In the genomic region with DNA sequence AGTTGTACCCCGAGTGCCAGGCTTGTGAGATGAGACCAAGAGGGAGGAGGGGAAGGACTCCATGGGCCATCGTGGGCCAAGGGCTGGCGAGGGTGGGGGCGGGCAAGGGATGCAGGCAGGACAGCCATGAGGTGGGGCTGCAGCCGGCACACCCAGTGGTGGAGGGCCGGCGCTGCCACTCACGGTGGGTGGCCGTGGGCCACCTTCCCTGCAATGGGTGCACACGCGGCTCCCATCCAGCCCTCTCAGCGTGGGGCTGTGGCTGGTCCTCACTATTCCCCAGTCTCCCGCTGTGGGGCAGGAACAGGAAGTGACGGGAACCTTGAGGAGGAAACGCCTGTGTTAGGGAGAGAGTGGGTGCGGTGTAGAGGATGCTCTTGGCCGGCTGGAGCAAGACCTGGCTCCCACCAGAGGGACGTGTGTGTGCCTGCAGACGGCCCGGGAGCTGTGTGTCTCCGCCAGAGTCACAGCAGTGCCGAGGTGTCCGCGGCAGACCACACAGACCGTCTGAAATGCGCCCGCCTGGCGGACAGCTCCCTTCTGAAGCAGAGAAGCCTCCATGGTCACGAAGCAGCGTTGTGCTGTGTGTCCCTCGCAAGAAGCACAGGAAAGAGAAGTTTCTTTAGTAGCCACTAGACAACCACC, we compare ENCODE assay signal across 1 cellular context.
TF ChIP-seq lines count a peak whose summit lies in the region.

No MANE protein-coding gene starts in this region.

TF ChIP-seq in H1, 55 proteins besides CTCF, POLR2A, EP300 and RAD21 (continued from another document):
- TF ChIP-seq EZH2 (IDR thresholded peaks at IDR 0.05; ENCODE audit: low read depth, low read length, severe bottlenecking) (no peak), SIN3A (conservative IDR thresholded peaks at IDR 0.05 in 1 of 2, IDR thresholded peaks at IDR 0.05 in 1 of 2; ENCODE audit: low read depth in 1 of 2, low read length in 2 of 2) (no peak), JUND (IDR thresholded peaks at IDR 0.05; ENCODE audit: low read length) (no peak), RXRA (IDR thresholded peaks at IDR 0.05; ENCODE audit: insufficient read depth, low read depth, low read length) (no peak), HDAC6 (IDR thresholded peaks at IDR 0.05; ENCODE audit: low read depth, low read length) (no peak), CHD1 (IDR thresholded peaks at IDR 0.05; ENCODE audit: low read depth, low read length) (no peak), BACH1 (IDR thresholded peaks at IDR 0.05; ENCODE audit: low read length) (no peak), KDM1A (IDR thresholded peaks at IDR 0.05; ENCODE audit: borderline replicate concordance, low read length) (no peak)
- TF ChIP-seq, protein P1, sequence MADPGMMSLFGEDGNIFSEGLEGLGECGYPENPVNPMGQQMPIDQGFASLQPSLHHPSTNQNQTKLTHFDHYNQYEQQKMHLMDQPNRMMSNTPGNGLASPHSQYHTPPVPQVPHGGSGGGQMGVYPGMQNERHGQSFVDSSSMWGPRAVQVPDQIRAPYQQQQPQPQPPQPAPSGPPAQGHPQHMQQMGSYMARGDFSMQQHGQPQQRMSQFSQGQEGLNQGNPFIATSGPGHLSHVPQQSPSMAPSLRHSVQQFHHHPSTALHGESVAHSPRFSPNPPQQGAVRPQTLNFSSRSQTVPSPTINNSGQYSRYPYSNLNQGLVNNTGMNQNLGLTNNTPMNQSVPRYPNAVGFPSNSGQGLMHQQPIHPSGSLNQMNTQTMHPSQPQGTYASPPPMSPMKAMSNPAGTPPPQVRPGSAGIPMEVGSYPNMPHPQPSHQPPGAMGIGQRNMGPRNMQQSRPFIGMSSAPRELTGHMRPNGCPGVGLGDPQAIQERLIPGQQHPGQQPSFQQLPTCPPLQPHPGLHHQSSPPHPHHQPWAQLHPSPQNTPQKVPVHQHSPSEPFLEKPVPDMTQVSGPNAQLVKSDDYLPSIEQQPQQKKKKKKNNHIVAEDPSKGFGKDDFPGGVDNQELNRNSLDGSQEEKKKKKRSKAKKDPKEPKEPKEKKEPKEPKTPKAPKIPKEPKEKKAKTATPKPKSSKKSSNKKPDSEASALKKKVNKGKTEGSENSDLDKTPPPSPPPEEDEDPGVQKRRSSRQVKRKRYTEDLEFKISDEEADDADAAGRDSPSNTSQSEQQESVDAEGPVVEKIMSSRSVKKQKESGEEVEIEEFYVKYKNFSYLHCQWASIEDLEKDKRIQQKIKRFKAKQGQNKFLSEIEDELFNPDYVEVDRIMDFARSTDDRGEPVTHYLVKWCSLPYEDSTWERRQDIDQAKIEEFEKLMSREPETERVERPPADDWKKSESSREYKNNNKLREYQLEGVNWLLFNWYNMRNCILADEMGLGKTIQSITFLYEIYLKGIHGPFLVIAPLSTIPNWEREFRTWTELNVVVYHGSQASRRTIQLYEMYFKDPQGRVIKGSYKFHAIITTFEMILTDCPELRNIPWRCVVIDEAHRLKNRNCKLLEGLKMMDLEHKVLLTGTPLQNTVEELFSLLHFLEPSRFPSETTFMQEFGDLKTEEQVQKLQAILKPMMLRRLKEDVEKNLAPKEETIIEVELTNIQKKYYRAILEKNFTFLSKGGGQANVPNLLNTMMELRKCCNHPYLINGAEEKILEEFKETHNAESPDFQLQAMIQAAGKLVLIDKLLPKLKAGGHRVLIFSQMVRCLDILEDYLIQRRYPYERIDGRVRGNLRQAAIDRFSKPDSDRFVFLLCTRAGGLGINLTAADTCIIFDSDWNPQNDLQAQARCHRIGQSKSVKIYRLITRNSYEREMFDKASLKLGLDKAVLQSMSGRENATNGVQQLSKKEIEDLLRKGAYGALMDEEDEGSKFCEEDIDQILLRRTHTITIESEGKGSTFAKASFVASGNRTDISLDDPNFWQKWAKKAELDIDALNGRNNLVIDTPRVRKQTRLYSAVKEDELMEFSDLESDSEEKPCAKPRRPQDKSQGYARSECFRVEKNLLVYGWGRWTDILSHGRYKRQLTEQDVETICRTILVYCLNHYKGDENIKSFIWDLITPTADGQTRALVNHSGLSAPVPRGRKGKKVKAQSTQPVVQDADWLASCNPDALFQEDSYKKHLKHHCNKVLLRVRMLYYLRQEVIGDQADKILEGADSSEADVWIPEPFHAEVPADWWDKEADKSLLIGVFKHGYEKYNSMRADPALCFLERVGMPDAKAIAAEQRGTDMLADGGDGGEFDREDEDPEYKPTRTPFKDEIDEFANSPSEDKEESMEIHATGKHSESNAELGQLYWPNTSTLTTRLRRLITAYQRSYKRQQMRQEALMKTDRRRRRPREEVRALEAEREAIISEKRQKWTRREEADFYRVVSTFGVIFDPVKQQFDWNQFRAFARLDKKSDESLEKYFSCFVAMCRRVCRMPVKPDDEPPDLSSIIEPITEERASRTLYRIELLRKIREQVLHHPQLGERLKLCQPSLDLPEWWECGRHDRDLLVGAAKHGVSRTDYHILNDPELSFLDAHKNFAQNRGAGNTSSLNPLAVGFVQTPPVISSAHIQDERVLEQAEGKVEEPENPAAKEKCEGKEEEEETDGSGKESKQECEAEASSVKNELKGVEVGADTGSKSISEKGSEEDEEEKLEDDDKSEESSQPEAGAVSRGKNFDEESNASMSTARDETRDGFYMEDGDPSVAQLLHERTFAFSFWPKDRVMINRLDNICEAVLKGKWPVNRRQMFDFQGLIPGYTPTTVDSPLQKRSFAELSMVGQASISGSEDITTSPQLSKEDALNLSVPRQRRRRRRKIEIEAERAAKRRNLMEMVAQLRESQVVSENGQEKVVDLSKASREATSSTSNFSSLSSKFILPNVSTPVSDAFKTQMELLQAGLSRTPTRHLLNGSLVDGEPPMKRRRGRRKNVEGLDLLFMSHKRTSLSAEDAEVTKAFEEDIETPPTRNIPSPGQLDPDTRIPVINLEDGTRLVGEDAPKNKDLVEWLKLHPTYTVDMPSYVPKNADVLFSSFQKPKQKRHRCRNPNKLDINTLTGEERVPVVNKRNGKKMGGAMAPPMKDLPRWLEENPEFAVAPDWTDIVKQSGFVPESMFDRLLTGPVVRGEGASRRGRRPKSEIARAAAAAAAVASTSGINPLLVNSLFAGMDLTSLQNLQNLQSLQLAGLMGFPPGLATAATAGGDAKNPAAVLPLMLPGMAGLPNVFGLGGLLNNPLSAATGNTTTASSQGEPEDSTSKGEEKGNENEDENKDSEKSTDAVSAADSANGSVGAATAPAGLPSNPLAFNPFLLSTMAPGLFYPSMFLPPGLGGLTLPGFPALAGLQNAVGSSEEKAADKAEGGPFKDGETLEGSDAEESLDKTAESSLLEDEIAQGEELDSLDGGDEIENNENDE (IDR thresholded peaks at IDR 0.05; ENCODE audit: insufficient replicate concordance, low read length) = no peak
